In the genomic region with DNA sequence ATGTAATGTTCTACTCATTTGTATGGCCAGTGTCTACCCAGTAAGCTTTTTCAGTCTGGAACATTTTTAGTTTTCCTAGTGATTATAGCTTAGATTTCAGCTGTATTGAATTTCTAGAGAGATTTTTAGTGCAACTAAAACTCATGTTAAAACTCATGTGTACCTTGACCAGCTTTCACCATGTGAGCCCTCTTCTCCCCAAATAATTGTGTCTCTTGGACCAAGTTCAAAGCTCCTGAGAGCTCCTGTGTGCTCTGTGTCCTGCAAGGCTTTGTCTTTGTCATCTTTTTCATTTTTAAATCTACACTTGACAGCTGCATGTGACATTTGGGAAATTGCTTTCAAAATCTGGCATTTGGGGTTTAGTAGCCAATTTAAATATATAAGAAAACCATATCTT, we compare ENCODE assay signal across 20 cellular contexts.
"Had no signal": no experiment of that assay in that cellular context is flagged by ENCODE, and none has a peak within 500 bp of the region (broad histone marks: within the 10 kb centered on the region; RNA-seq: fewer than 3 reads in every experiment).

No MANE protein-coding gene starts in this region.

- H3K27ac ChIP-seq: KMS-11, RWPE1 had no signal

- H3K4me3 Mint-ChIP-seq: IgD-negative memory B cell had no signal

- H3K9ac ChIP-seq: KMS-11 had no signal

- H3K27ac Mint-ChIP-seq: IgD-negative memory B cell had no signal

- DNase-seq: MV-4-11, NCI-H1048, NCI-H1105, NCI-H1417, NCI-H1436 treated with DMSO at 0.1 percent for 48 hours, NCI-H1694, NCI-H187 treated with DMSO at 0.1 percent for 48 hours, NCI-H2029 treated with DMSO at 0.1 percent for 48 hours, NCI-H2171 treated with DMSO at 0.1 percent for 48 hours, NCI-H345, NCI-H446 treated with DMSO at 0.1 percent for 48 hours, NCI-H510A treated with DMSO at 0.1 percent for 48 hours, NCI-H526, NCI-H82, SHP77 had no signal

- H3K27me3 Mint-ChIP-seq: IgD-negative memory B cell had no signal

- H3K4me2 ChIP-seq: KMS-11 had no signal

- H3K9me3 Mint-ChIP-seq: IgD-negative memory B cell had no signal

- H3K4me3 ChIP-seq: K562 had no signal

- ATAC-seq: K562, SK-N-SH treated with all-trans-retinoic acid at 6 μM for 48 hours had no signal
